8 cellular contexts compared by ENCODE assay signal in genomic region chr11:110429614-110430266, GRCh38. TPM values are rescaled to one million over a fixed set of nuclear protein-coding genes. Genes with fewer than 3 reads are reported as not detected.
DNase-seq lines count a peak whose midpoint lies in the region; ATAC-seq and TF ChIP-seq lines count a peak whose summit lies in the region.

FDX1 (plus strand) TSS chr11:110429948; CDS start chr11:110430121, 173 bp downstream.

- DNase-seq in DMS153 (lab: John Stamatoyannopoulos, UW) (peak; percentile 66), PC-3 (peak; percentile 81)
- peak; percentile 91 for DNase-seq in activated T-cell treated with anti-CD3 and anti-CD28 coated beads, Interleukin-2, amount 50 U/mL, for 24 hours
- peak; percentile 74 to 86 for DNase-seq in stimulated activated CD8-positive, alpha-beta memory T cell treated with anti-CD3 and anti-CD28 coated beads, Interleukin-7, amount 100 ng/mL, for 4 hours (ENCODE audit: low read depth in 2 of 2)

- POLR2A ChIA-PET in PC-3 (lab: Charles Lee; ENCODE audit: unreplicated experiment), result interaction anchor here (0.6 kb wide), 2 partner anchors 336 to 485 kb away, joined by 6 read pairs; no protein-coding TSS in a partner anchor

- BruUV-seq in PC-3 (replicated peaks; lab: Mats Ljungman, UMichigan), result no TSS peak

- peaks cover 44% of the 10 kb centered on the region for H3K4me1 Mint-ChIP-seq in activated T-cell treated with anti-CD3 and anti-CD28 coated beads, Interleukin-2, amount 50 U/mL, for 24 hours (ENCODE audit: low read depth)

- peak; percentile 48; the same call in 1 of the 2 replicates for TF ChIP-seq CTCF in PC-3 (conservative IDR thresholded peaks at IDR 0.05; ENCODE audit: low read depth, low read length)

- H3K4me2 ChIP-seq in PC-3 (ENCODE audit: low read length), result peak within 1 kb of the TSS; percentile 95

- H3K4me1 ChIP-seq in HUES6 (ENCODE audit: control insufficient read depth, insufficient read depth, low read length), result peaks cover 27% of the 10 kb centered on the region
- H3K4me1 ChIP-seq in PC-3 (ENCODE audit: insufficient read depth, low read length), result peaks cover 27% of the 10 kb centered on the region
- peaks cover 11 to 37% of the 10 kb centered on the region in 2 donors for H3K4me1 ChIP-seq in muscle layer of duodenum (ENCODE audit: control insufficient read depth in 1 of 2, insufficient read depth in 2 of 2, low read length in 2 of 2)

- peaks cover 12% of the 10 kb centered on the region for H3K36me3 Mint-ChIP-seq in activated T-cell treated with anti-CD3 and anti-CD28 coated beads, Interleukin-2, amount 50 U/mL, for 24 hours (ENCODE audit: low read depth)

- peak within 1 kb of the TSS; percentile 87 for H3K9ac ChIP-seq in HUES6 (ENCODE audit: low read length)
- peak within 1 kb of the TSS; percentile 85 for H3K9ac ChIP-seq in PC-3 (ENCODE audit: low read length)

- CTCF ChIA-PET in PC-3 (lab: Charles Lee), result interaction anchor here (0.6 to 1.2 kb wide), 4 partner anchors 16 to 229 kb away, joined by 3 to 5 read pairs (median 3); no protein-coding TSS in a partner anchor

- H3K9me2 ChIP-seq in PC-3 (replicated peaks; ENCODE audit: low read length), result no peaks in the 10 kb centered on the region

- no peaks in the 10 kb centered on the region for H3K9me3 ChIP-seq in HUES6 (ENCODE audit: control insufficient read depth, insufficient read depth, low read depth, low read length)
- no peaks in the 10 kb centered on the region for H3K9me3 ChIP-seq in PC-3 (ENCODE audit: low read length)
- no peaks in the 10 kb centered on the region for H3K9me3 ChIP-seq in muscle layer of duodenum (ENCODE audit: control insufficient read depth in 1 of 2, low read length in 2 of 2)

- H3K79me2 ChIP-seq in PC-3 (ENCODE audit: low read length), result peaks cover 46% of the 10 kb centered on the region

- peak within 1 kb of the TSS; percentile 90 for H2AFZ ChIP-seq in PC-3 (ENCODE audit: low read length)

- H3K9me3 Mint-ChIP-seq in activated T-cell treated with anti-CD3 and anti-CD28 coated beads, Interleukin-2, amount 50 U/mL, for 24 hours, result no peaks in the 10 kb centered on the region

- no peaks in the 10 kb centered on the region for H3K27me3 Mint-ChIP-seq in activated T-cell treated with anti-CD3 and anti-CD28 coated beads, Interleukin-2, amount 50 U/mL, for 24 hours

- no peak within 1 kb of the TSS; the same call in 1 of the 2 replicates for H3K27ac ChIP-seq in HUES6 (ENCODE audit: low read depth, low read length)
- H3K27ac ChIP-seq in PC-3 (ENCODE audit: low read length), result peak within 1 kb of the TSS; percentile 40
- H3K27ac ChIP-seq in muscle layer of duodenum (ENCODE audit: low read length), result peak within 1 kb of the TSS; percentile 89

- H4K20me1 ChIP-seq in PC-3 (ENCODE audit: low read length), result peaks cover 19% of the 10 kb centered on the region; the same call in 1 of the 2 replicates

- no peaks in the 10 kb centered on the region for H3K36me3 ChIP-seq in HUES6 (ENCODE audit: control insufficient read depth, insufficient read depth, low read length)
- H3K36me3 ChIP-seq in PC-3 (ENCODE audit: low read depth, low read length), result no peaks in the 10 kb centered on the region
- H3K36me3 ChIP-seq in muscle layer of duodenum (ENCODE audit: control insufficient read depth in 1 of 2, insufficient read depth in 2 of 2, low read length in 2 of 2), result no peaks in the 10 kb centered on the region

- no peaks in the 10 kb centered on the region for H3F3A ChIP-seq in PC-3 (ENCODE audit: low read length, unreplicated experiment)

- H3K27ac Mint-ChIP-seq in activated T-cell treated with anti-CD3 and anti-CD28 coated beads, Interleukin-2, amount 50 U/mL, for 24 hours, result peak within 1 kb of the TSS; percentile 98

- H3K27me3 ChIP-seq in HUES6 (ENCODE audit: control insufficient read depth, insufficient read depth, low read length), result no peaks in the 10 kb centered on the region
- no peaks in the 10 kb centered on the region for H3K27me3 ChIP-seq in PC-3 (ENCODE audit: low read length)
- H3K27me3 ChIP-seq in muscle layer of duodenum (ENCODE audit: low read depth, low read length), result no peaks in the 10 kb centered on the region

- peak; percentile 86 for ATAC-seq in GM21390 (IDR thresholded peaks at IDR 0.05; ENCODE audit: unreplicated experiment)
- ATAC-seq in PC-3, result peak; percentile 84
- ATAC-seq in esophagus mucosa, result peak; percentile 86

- peak within 1 kb of the TSS; percentile 98 for H3K4me3 Mint-ChIP-seq in activated T-cell treated with anti-CD3 and anti-CD28 coated beads, Interleukin-2, amount 50 U/mL, for 24 hours

- peak within 1 kb of the TSS; percentile 83 for H3K4me3 ChIP-seq in HUES6 (ENCODE audit: low read depth, low read length)
- H3K4me3 ChIP-seq in PC-3 (ENCODE audit: low read length), result peak within 1 kb of the TSS; percentile 78
- peak within 1 kb of the TSS; percentile 92 to 100 for H3K4me3 ChIP-seq in muscle layer of duodenum (ENCODE audit: low read depth in 1 of 2, low read length in 2 of 2)

- intact Hi-C loops in PC-3 (cut with micrococcal nuclease), result loop anchor here (1.0 to 5.0 kb wide), 4 partner anchors 53 to 352 kb away; no protein-coding TSS in a partner anchor

RNA-seq across cellular contexts. Expression of gene FDX1, which starts in this region (rescaled TPM):
- total RNA-seq in PC-3 (2014; rRNA removed), result 14.8 and 16.6 TPM in 2 replicates
- total RNA-seq in esophagus mucosa, result 9.7 TPM
